21 cellular contexts compared by ENCODE assay signal in the genomic region with DNA sequence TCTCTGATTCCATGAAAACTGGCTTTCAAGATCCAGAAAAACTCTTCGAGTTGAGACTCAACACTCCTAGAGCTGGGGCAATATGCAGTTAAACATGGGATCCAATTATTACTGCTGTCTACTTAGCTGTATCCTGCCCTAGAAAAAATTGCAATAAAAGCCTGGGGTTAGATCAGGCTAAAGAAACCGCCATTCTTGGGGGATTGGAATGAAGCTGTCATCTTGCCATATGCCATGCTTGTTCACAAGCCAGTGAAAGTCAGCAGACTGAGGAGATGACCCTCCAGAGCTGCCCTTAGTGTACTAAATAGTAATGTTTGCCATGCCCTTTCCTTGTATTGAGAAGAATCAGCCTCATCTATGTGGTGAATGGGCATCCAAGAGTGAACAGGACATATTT. TPM values are rescaled to one million over a fixed set of nuclear protein-coding genes. Genes with fewer than 3 reads are reported as not detected.
"Had no signal": no experiment of that assay in that cellular context is flagged by ENCODE, and none has a peak within 500 bp of the region (broad histone marks: within the 10 kb centered on the region; RNA-seq: fewer than 3 reads in every experiment).

No MANE protein-coding gene starts in this region.

- H3K4me3 Mint-ChIP-seq: memory B cell; naive thymus-derived CD4-positive, alpha-beta T cell had no signal

- H3K27me3 ChIP-seq: dorsolateral prefrontal cortex, esophagus squamous epithelium, gastrocnemius medialis, heart right ventricle, left lung had no signal

- H3K27ac Mint-ChIP-seq: memory B cell; naive thymus-derived CD4-positive, alpha-beta T cell had no signal

- DNase-seq: dermis blood vessel endothelial cell; dorsolateral prefrontal cortex; effector CD4-positive, alpha-beta T cell; effector memory CD4-positive, alpha-beta T cell; esophagus squamous epithelium; foreskin fibroblast; foreskin melanocyte; gastrocnemius medialis; glutamatergic neuron; head of caudate nucleus; heart right ventricle; hippocampal formation; left cardiac atrium; left lung; left ventricle myocardium superior; lower lobe of right lung; mesendoderm; midbrain; naive thymus-derived CD4-positive, alpha-beta T cell had no signal

- ATAC-seq: gastrocnemius medialis; heart right ventricle; left cardiac atrium; left lung; left ventricle myocardium superior; lower lobe of right lung; naive thymus-derived CD4-positive, alpha-beta T cell had no signal

- H3K27ac ChIP-seq: coronary artery, dorsolateral prefrontal cortex, esophagus squamous epithelium, gastrocnemius medialis, heart right ventricle, left lung, lower lobe of right lung had no signal

- H3K9me3 Mint-ChIP-seq: memory B cell had no signal

- H3K4me1 ChIP-seq: left lung, lower lobe of right lung had no signal

- H3K9me3 ChIP-seq: esophagus squamous epithelium, gastrocnemius medialis, heart right ventricle, left lung, lower lobe of right lung had no signal

- H3K4me1 Mint-ChIP-seq: memory B cell had no signal

- H3K4me3 ChIP-seq: coronary artery, dorsolateral prefrontal cortex, esophagus squamous epithelium, gastrocnemius medialis, heart right ventricle, left lung, lower lobe of right lung had no signal

- H3K27me3 Mint-ChIP-seq: memory B cell; naive thymus-derived CD4-positive, alpha-beta T cell had no signal

RNA-seq across cellular contexts. Expression of a gene that starts 30.9 kb away (rescaled TPM):
- total RNA-seq: naive thymus-derived CD4-positive, alpha-beta T cell had no signal
- polyA plus RNA-seq: naive thymus-derived CD4-positive, alpha-beta T cell had no signal
